ENCODE assay signal across 20 cellular contexts in the genomic region with DNA sequence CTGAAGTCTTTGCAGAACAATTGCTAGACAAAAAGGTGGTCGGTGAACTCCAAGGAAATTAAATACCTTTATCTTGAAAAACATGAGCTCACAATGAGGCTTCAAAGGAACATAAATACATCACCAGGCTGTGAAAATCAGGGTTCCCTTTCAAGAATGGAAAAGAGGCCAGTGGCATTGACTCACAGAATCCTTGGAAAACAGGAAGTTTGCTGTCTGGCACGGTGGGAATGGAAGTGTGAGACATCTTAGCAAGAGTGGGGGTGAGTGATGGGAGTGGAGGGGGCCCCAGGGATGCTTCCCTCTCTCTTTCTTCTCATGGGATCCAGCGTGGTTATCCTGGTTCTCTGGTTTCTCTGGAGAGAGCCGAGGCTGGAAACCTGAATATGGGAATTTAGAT.
"Had no signal": no experiment of that assay in that cellular context is flagged by ENCODE, and none has a peak within 500 bp of the region (broad histone marks: within the 10 kb centered on the region; RNA-seq: fewer than 3 reads in every experiment).

No MANE protein-coding gene starts in this region.

- ATAC-seq: activated CD8-positive, alpha-beta T cell treated with anti-CD3 and anti-CD28 coated beads, Interleukin-2, amount 10 ng/mL, durations not matched to agents 7 days and 5 days; activated naive CD8-positive, alpha-beta T cell treated with anti-CD3 and anti-CD28 coated beads, Interleukin-2, amount 50 U/mL, for 24 hours; body of pancreas; left lobe of liver; lower lobe of right lung; natural killer cell had no signal

- H3K36me3 ChIP-seq: lower lobe of right lung, prostate gland, right atrium auricular region, tibial artery, WERI-Rb-1 had no signal

- H3K9me3 ChIP-seq: body of pancreas, lower lobe of right lung, prostate gland, right atrium auricular region, tibial artery had no signal

- H3K27ac ChIP-seq: body of pancreas, lower lobe of right lung, prostate gland, right atrium auricular region, skin epidermis, tibial artery, WERI-Rb-1 had no signal

- H3K4me1 ChIP-seq: body of pancreas, lower lobe of right lung, prostate gland, right atrium auricular region, tibial artery had no signal

- H3K4me3 ChIP-seq: body of pancreas, lower lobe of right lung, prostate gland, right atrium auricular region, skin epidermis, tibial artery had no signal

- DNase-seq: activated CD4-positive, alpha-beta T cell treated with anti-CD3 and anti-CD28 coated beads for 1 hour; activated CD4-positive, alpha-beta T cell treated with anti-CD3 and anti-CD28 coated beads, Interleukin-2, amount 50 U/mL, for 1 hour; activated CD8-positive, alpha-beta T cell treated with anti-CD3 and anti-CD28 coated beads, Interleukin-2, amount 10 ng/mL, durations not matched to agents 7 days and 5 days; activated gamma-delta T cell; activated naive CD4-positive, alpha-beta T cell treated with anti-CD3 and anti-CD28 coated beads, Interleukin-2, amount 50 U/mL, for 16 hours; activated naive CD8-positive, alpha-beta T cell treated with anti-CD3 and anti-CD28 coated beads, Interleukin-2, amount 50 U/mL, for 24 hours; body of pancreas; caudate nucleus; dorsolateral prefrontal cortex; kidney; lower lobe of right lung; natural killer cell; stimulated activated CD4-positive, alpha-beta T cell treated with anti-CD3 and anti-CD28 coated beads, Interleukin-1b, Interleukin-23, amount 100 ng/mL, for 48 hours; substantia nigra; tibial artery; WERI-Rb-1 had no signal

- H3K27me3 ChIP-seq: body of pancreas, dorsolateral prefrontal cortex, right atrium auricular region had no signal
